In genomic region chr7:131583430-131583829, GRCh38 we compare ENCODE assay signal across 14 cellular contexts.
"Had no signal": no experiment of that assay in that cellular context is flagged by ENCODE, and none has a peak within 500 bp of the region (broad histone marks: within the 10 kb centered on the region; RNA-seq: fewer than 3 reads in every experiment).

No MANE protein-coding gene starts in this region.

- H3K27ac Mint-ChIP-seq: activated naive CD4-positive, alpha-beta T cell treated with anti-CD3 and anti-CD28 coated beads, Interleukin-2, amount 50 U/mL, for 72 hours; immature natural killer cell; natural killer cell had no signal

- H3K36me3 Mint-ChIP-seq: activated naive CD4-positive, alpha-beta T cell treated with anti-CD3 and anti-CD28 coated beads, Interleukin-2, amount 50 U/mL, for 72 hours; immature natural killer cell; natural killer cell had no signal

- H3K4me1 Mint-ChIP-seq: immature natural killer cell, natural killer cell had no signal

- DNase-seq: activated T-cell treated with anti-CD3 and anti-CD28 coated beads, Interleukin-2, amount 50 U/mL, for 1 hour; amniotic stem cell; brain microvascular endothelial cell; cerebellar nuclear complex; dermis blood vessel endothelial cell; immature natural killer cell; left cardiac atrium; mucosa of descending colon; natural killer cell; stimulated activated CD4-positive, alpha-beta T cell treated with anti-CD3 and anti-CD28 coated beads, Interleukin-12 subunit alpha, Interleukin-12 subunit beta, amount 100 ng/mL, for 4 hours; stimulated activated naive CD4-positive, alpha-beta T cell; substantia nigra; transverse colon had no signal

- H3K4me3 Mint-ChIP-seq: immature natural killer cell, natural killer cell had no signal

- H3K9me3 Mint-ChIP-seq: activated naive CD4-positive, alpha-beta T cell treated with anti-CD3 and anti-CD28 coated beads, Interleukin-2, amount 50 U/mL, for 72 hours; immature natural killer cell; natural killer cell had no signal
